Comparison of ENCODE assay signal across 1 cellular context in the genomic region with DNA sequence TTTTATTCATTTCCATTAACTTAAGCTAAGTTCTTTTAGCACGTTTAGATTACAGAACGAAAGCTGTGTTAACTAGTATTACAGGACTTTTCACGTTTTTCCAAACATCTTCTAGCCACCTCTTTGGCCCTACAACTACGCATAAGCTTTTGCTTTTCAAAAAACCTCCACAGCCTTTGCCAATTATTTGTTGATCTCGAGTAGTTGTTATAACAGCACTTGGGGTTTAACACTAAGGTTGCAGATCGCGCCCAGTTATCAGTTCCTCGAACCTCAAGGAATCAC.
A peak's percentile ranks its signal among the peaks of the same experiment; 100 is the strongest.
TF ChIP-seq lines count a peak whose summit lies in the region.

No MANE protein-coding gene starts in this region.

TF ChIP-seq in K562, 482 proteins besides CTCF, POLR2A, EP300 and RAD21 (continued from another document):
- TF ChIP-seq, protein P1, sequence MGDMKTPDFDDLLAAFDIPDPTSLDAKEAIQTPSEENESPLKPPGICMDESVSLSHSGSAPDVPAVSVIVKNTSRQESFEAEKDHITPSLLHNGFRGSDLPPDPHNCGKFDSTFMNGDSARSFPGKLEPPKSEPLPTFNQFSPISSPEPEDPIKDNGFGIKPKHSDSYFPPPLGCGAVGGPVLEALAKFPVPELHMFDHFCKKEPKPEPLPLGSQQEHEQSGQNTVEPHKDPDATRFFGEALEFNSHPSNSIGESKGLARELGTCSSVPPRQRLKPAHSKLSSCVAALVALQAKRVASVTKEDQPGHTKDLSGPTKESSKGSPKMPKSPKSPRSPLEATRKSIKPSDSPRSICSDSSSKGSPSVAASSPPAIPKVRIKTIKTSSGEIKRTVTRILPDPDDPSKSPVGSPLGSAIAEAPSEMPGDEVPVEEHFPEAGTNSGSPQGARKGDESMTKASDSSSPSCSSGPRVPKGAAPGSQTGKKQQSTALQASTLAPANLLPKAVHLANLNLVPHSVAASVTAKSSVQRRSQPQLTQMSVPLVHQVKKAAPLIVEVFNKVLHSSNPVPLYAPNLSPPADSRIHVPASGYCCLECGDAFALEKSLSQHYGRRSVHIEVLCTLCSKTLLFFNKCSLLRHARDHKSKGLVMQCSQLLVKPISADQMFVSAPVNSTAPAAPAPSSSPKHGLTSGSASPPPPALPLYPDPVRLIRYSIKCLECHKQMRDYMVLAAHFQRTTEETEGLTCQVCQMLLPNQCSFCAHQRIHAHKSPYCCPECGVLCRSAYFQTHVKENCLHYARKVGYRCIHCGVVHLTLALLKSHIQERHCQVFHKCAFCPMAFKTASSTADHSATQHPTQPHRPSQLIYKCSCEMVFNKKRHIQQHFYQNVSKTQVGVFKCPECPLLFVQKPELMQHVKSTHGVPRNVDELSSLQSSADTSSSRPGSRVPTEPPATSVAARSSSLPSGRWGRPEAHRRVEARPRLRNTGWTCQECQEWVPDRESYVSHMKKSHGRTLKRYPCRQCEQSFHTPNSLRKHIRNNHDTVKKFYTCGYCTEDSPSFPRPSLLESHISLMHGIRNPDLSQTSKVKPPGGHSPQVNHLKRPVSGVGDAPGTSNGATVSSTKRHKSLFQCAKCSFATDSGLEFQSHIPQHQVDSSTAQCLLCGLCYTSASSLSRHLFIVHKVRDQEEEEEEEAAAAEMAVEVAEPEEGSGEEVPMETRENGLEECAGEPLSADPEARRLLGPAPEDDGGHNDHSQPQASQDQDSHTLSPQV (IDR thresholded peaks at IDR 0.05) = 0 out of 2 replicates have a peak, but pooled peaks have one; percentile 54
- TF ChIP-seq, protein P2, sequence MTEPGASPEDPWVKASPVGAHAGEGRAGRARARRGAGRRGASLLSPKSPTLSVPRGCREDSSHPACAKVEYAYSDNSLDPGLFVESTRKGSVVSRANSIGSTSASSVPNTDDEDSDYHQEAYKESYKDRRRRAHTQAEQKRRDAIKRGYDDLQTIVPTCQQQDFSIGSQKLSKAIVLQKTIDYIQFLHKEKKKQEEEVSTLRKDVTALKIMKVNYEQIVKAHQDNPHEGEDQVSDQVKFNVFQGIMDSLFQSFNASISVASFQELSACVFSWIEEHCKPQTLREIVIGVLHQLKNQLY (CRISPR knock-in tag; conservative IDR thresholded peaks at IDR 0.05) = 0 out of 4 replicates have a peak, but pooled peaks of 1 of the 2 experiments have one; percentile 39
- TF ChIP-seq, protein P3, sequence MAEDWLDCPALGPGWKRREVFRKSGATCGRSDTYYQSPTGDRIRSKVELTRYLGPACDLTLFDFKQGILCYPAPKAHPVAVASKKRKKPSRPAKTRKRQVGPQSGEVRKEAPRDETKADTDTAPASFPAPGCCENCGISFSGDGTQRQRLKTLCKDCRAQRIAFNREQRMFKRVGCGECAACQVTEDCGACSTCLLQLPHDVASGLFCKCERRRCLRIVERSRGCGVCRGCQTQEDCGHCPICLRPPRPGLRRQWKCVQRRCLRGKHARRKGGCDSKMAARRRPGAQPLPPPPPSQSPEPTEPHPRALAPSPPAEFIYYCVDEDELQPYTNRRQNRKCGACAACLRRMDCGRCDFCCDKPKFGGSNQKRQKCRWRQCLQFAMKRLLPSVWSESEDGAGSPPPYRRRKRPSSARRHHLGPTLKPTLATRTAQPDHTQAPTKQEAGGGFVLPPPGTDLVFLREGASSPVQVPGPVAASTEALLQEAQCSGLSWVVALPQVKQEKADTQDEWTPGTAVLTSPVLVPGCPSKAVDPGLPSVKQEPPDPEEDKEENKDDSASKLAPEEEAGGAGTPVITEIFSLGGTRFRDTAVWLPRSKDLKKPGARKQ (CRISPR knock-in tag; IDR thresholded peaks at IDR 0.05) = no peak
- TF ChIP-seq ZFP1 (CRISPR knock-in tag; IDR thresholded peaks at IDR 0.05) = no peak
- no peak for TF ChIP-seq TFAM (CRISPR knock-in tag; conservative IDR thresholded peaks at IDR 0.05)
- TF ChIP-seq, protein P4, sequence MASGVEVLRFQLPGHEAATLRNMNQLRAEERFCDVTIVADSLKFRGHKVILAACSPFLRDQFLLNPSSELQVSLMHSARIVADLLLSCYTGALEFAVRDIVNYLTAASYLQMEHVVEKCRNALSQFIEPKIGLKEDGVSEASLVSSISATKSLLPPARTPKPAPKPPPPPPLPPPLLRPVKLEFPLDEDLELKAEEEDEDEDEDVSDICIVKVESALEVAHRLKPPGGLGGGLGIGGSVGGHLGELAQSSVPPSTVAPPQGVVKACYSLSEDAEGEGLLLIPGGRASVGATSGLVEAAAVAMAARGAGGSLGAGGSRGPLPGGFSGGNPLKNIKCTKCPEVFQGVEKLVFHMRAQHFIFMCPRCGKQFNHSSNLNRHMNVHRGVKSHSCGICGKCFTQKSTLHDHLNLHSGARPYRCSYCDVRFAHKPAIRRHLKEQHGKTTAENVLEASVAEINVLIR (CRISPR knock-in tag; IDR thresholded peaks at IDR 0.05) = 0 out of 2 replicates have a peak, but pooled peaks have one; percentile 6
